In genomic region chr4:3437998-3438846, GRCh38 we compare ENCODE assay signal across 16 cellular contexts. TPM values are rescaled to one million over a fixed set of nuclear protein-coding genes. Genes with fewer than 3 reads are reported as not detected.
A peak's percentile ranks its signal among the peaks of the same experiment; 100 is the strongest.
DNase-seq lines count a peak whose midpoint lies in the region; ATAC-seq, FAIRE-seq and TF ChIP-seq lines count a peak whose summit lies in the region.
"Had no signal": no experiment of that assay in that cellular context is flagged by ENCODE, and none has a peak within 500 bp of the region (broad histone marks: within the 10 kb centered on the region; RNA-seq: fewer than 3 reads in every experiment).

No MANE protein-coding gene starts in this region.

- no CpG with 5 or more reads among the region's 28 CpGs for WGBS in A549 (ENCODE audit: missing lambda C conversion rate)
- WGBS in esophagus squamous epithelium, 2 donors = 46 to 62% methylated on average over 6 to 7 of the region's 28 CpGs
- 67 to 75% methylated on average over 14 to 17 of the region's 28 CpGs for WGBS in thyroid gland, 2 donors

- TF ChIP-seq CTCF in A549 (IDR thresholded peaks at IDR 0.05) (no peak), C4-2B (conservative IDR thresholded peaks at IDR 0.05) (no peak), esophagus squamous epithelium (IDR thresholded peaks at IDR 0.05) (no peak), neural crest cell (conservative IDR thresholded peaks at IDR 0.05) (no peak), thyroid gland (IDR thresholded peaks at IDR 0.05) (no peak)

- TF ChIP-seq RAD21 in A549 (conservative IDR thresholded peaks at IDR 0.05 in 1 of 2, IDR thresholded peaks at IDR 0.05 in 1 of 2) = no peak

- POLR2A ChIA-PET in A549 (lab: Yijun Ruan, JAX) = no interaction called here
- POLR2A ChIA-PET in activated CD4-positive, alpha-beta memory T cell treated with anti-CD3 and anti-CD28 coated beads for 36 hours (lab: Charles Lee) = no interaction called here

- H3K4me3 Mint-ChIP-seq in neural crest cell = peak overlapping the region; percentile 23
- no peak overlapping the region for H3K4me3 Mint-ChIP-seq in activated CD4-positive, alpha-beta memory T cell treated with anti-CD3 and anti-CD28 coated beads for 36 hours

- peak overlapping the region; percentile 98 to 99; a peak in 5 of 6 replicates for H3K27ac ChIP-seq in A549
- H3K27ac ChIP-seq in C4-2B = peak overlapping the region; percentile 71
- peak overlapping the region in 3 of 4 donors; percentile 71 to 79 (median 77) for H3K27ac ChIP-seq in esophagus squamous epithelium
- no peak overlapping the region for H3K27ac ChIP-seq in thyroid gland
- H3K27ac ChIP-seq: GM23248 had no signal

- FAIRE-seq in A549 (lab: Jason Lieb, UNC) = no peak
- FAIRE-seq: G401.6, K562 had no signal

- no peaks in the 10 kb centered on the region for H3K27me3 Mint-ChIP-seq in neural crest cell (ENCODE audit: low read depth)
- no peaks in the 10 kb centered on the region for H3K27me3 Mint-ChIP-seq in activated CD4-positive, alpha-beta memory T cell treated with anti-CD3 and anti-CD28 coated beads for 36 hours

- peak overlapping the region; percentile 35 for H3K27ac Mint-ChIP-seq in neural crest cell (ENCODE audit: unreplicated experiment)
- no peak overlapping the region for H3K27ac Mint-ChIP-seq in activated CD4-positive, alpha-beta memory T cell treated with anti-CD3 and anti-CD28 coated beads for 36 hours

- no peak for TF ChIP-seq POLR2A in A549 (IDR thresholded peaks at IDR 0.05; ENCODE audit: low read length)
- no peak for TF ChIP-seq POLR2A in esophagus squamous epithelium (IDR thresholded peaks at IDR 0.05)
- no peak for TF ChIP-seq POLR2A in thyroid gland (IDR thresholded peaks at IDR 0.05)

- TF ChIP-seq EP300 in A549 (IDR thresholded peaks at IDR 0.05) = no peak

- H3K4me2 ChIP-seq in A549 = no peak overlapping the region

- H3K9me3 ChIP-seq in A549 (no peaks in the 10 kb centered on the region), esophagus squamous epithelium (no peaks in the 10 kb centered on the region), thyroid gland (no peaks in the 10 kb centered on the region)

- peaks cover 25% of the 10 kb centered on the region for H3K4me1 ChIP-seq in A549
- H3K4me1 ChIP-seq in esophagus squamous epithelium = peaks cover 23 to 62% (median 29%) of the 10 kb centered on the region in 3 donors
- no peaks in the 10 kb centered on the region for H3K4me1 ChIP-seq in thyroid gland

- ATAC-seq in A549 = no peak
- ATAC-seq: K562 had no signal

- no peaks in the 10 kb centered on the region for H3K36me3 Mint-ChIP-seq in neural crest cell (ENCODE audit: low read depth)
- no peaks in the 10 kb centered on the region for H3K36me3 Mint-ChIP-seq in activated CD4-positive, alpha-beta memory T cell treated with anti-CD3 and anti-CD28 coated beads for 36 hours

- no peak overlapping the region for H3K4me3 ChIP-seq in A549
- H3K4me3 ChIP-seq in esophagus squamous epithelium = no peak overlapping the region
- H3K4me3 ChIP-seq in thyroid gland (replicated peaks in 1 of 3) = no peak overlapping the region
- H3K4me3 ChIP-seq: GM23248, K562 had no signal

- H3K9me3 Mint-ChIP-seq in neural crest cell = no peaks in the 10 kb centered on the region
- no peaks in the 10 kb centered on the region for H3K9me3 Mint-ChIP-seq in activated CD4-positive, alpha-beta memory T cell treated with anti-CD3 and anti-CD28 coated beads for 36 hours

- no peaks in the 10 kb centered on the region for H3K27me3 ChIP-seq in esophagus squamous epithelium
- no peaks in the 10 kb centered on the region for H3K27me3 ChIP-seq in thyroid gland

- DNase-seq in A549 (ENCODE audit: low read depth in 1 of 2, low spot score in 1 of 2) = no peak
- no peak for DNase-seq in esophagus squamous epithelium (lab: John Stamatoyannopoulos, UW)
- DNase-seq in neural crest cell (ENCODE audit: low read depth, low spot score) = no peak
- no peak for DNase-seq in activated CD4-positive, alpha-beta memory T cell treated with anti-CD3 and anti-CD28 coated beads for 36 hours
- DNase-seq in thyroid gland = no peak
- DNase-seq in activated T-cell treated with anti-CD3 and anti-CD28 coated beads for 4 hours = no peak
- DNase-seq: GM23248, NCI-H1105 treated with DMSO at 0.1 percent for 48 hours, NCI-H1694 treated with DMSO at 0.1 percent for 48 hours, NCI-H2107, NCI-H510A, NCI-H774 had no signal

- H3K4me1 Mint-ChIP-seq in neural crest cell = peaks cover 10% of the 10 kb centered on the region
- no peaks in the 10 kb centered on the region for H3K4me1 Mint-ChIP-seq in activated CD4-positive, alpha-beta memory T cell treated with anti-CD3 and anti-CD28 coated beads for 36 hours (ENCODE audit: low read depth)

- H3K36me3 ChIP-seq in esophagus squamous epithelium (peaks cover 0 to 6% (median 0%) of the 10 kb centered on the region in 3 donors), thyroid gland (no peaks in the 10 kb centered on the region)

- CTCF ChIA-PET in A549 (lab: Yijun Ruan, JAX) = interaction anchor here (1.1 kb wide), 1 partner anchor 44 kb away, joined by 3 read pairs; no protein-coding TSS in a partner anchor
- CTCF ChIA-PET in activated CD4-positive, alpha-beta memory T cell treated with anti-CD3 and anti-CD28 coated beads for 36 hours (lab: Charles Lee) = no interaction called here

- intact Hi-C loops in esophagus squamous epithelium (cut with DNase I) (no loop called here), thyroid gland (cut with DNase I) (no loop called here)
- intact Hi-C loops in activated CD4-positive, alpha-beta memory T cell treated with anti-CD3 and anti-CD28 coated beads for 36 hours (cut with micrococcal nuclease) = no loop called here

TF ChIP-seq in A549, 52 proteins besides CTCF, POLR2A, EP300 and RAD21:
- TF ChIP-seq TFCP2L1 (CRISPR knock-in tag; IDR thresholded peaks at IDR 0.05) (no peak), RNF2 (IDR thresholded peaks at IDR 0.05; ENCODE audit: borderline replicate concordance, low read depth) (no peak), HEYL (CRISPR knock-in tag; IDR thresholded peaks at IDR 0.05) (no peak), HMGXB4 (CRISPR knock-in tag; IDR thresholded peaks at IDR 0.05; ENCODE audit: borderline replicate concordance) (no peak)

RNA-seq across cellular contexts. Expression of gene HGFAC, which starts 3.5 kb away (rescaled TPM):
- 0.09 TPM in 1 of 2 replicates, not detected in the other for polyA plus RNA-seq in A549 (2011; rRNA removed)
- polyA plus RNA-seq in A549 (2012; cell fraction: cytosol; rRNA removed) = 0.11 and 0.23 TPM in 2 replicates
- 2.8 and 4.1 TPM in 2 replicates for polyA plus RNA-seq in A549 (2012; cell fraction: nucleus; rRNA removed)
- 0.20 to 0.25 TPM (median 0.24 TPM) in 3 replicates for polyA plus RNA-seq in A549 (2017; fragmentation: RNase III; extraction: RNeasy Plus Mini Kit Qiagen cat#74134 plus additional on column Dnase treatment)
- not detected in 2 replicates for polyA minus RNA-seq in A549 (2011; rRNA and poly(A)+ RNA removed)
- total RNA-seq in esophagus squamous epithelium = under 1 TPM in 1 of 4 donors, not detected in 3; 0.38 TPM
- total RNA-seq in neural crest cell = 1.3 and 1.6 TPM in 2 replicates
- not detected for total RNA-seq in activated CD4-positive, alpha-beta memory T cell treated with anti-CD3 and anti-CD28 coated beads for 36 hours
- under 1 TPM in 1 of 4 donors, not detected in 3; 0.54 TPM for total RNA-seq in thyroid gland
- total RNA-seq: GM23248, K562, OCI-LY7 had no signal
- polyA plus RNA-seq: GM23248 had no signal

RNA-seq across cellular contexts. Expression of gene DOK7, which starts 24.9 kb away (rescaled TPM):
- polyA plus RNA-seq in A549 (2011; rRNA removed) (0.12 and 0.17 TPM in 2 replicates), A549 (2017; fragmentation: RNase III; extraction: RNeasy Plus Mini Kit Qiagen cat#74134 plus additional on column Dnase treatment) (0.15 to 0.21 TPM (median 0.21 TPM) in 3 replicates)
- polyA plus RNA-seq in A549 (2012; cell fraction: cytosol; rRNA removed) = 0.09 and 0.13 TPM in 2 replicates
- polyA plus RNA-seq in A549 (2012; cell fraction: nucleus; rRNA removed) = 0.29 and 0.36 TPM in 2 replicates
- polyA minus RNA-seq in A549 (2011; rRNA and poly(A)+ RNA removed) = 0.10 and 0.17 TPM in 2 replicates
- total RNA-seq in esophagus squamous epithelium (under 1 TPM in 2 of 4 donors, not detected in 2; 0.26 to 0.45 TPM), neural crest cell (0.16 TPM in 1 of 2 replicates, not detected in the other), thyroid gland (1 to 10 TPM in 1 of 4 donors, under 1 TPM in 3; 0.25 to 2.7 (median 0.52) TPM)
- not detected for total RNA-seq in activated CD4-positive, alpha-beta memory T cell treated with anti-CD3 and anti-CD28 coated beads for 36 hours
- total RNA-seq: GM23248, K562 had no signal
- polyA plus RNA-seq: GM23248, K562 had no signal

Comparison
In these comparisons a context has a peak if more than half of its experiments do, and no peak if none do; other contexts are left out.
1. H3K27ac ChIP-seq: peak in A549 (2 of 2), C4-2B (single experiment) and esophagus squamous epithelium (3 of 4); none in thyroid gland (0 of 3).